ENCODE assay signal across 8 cellular contexts in the genomic region with DNA sequence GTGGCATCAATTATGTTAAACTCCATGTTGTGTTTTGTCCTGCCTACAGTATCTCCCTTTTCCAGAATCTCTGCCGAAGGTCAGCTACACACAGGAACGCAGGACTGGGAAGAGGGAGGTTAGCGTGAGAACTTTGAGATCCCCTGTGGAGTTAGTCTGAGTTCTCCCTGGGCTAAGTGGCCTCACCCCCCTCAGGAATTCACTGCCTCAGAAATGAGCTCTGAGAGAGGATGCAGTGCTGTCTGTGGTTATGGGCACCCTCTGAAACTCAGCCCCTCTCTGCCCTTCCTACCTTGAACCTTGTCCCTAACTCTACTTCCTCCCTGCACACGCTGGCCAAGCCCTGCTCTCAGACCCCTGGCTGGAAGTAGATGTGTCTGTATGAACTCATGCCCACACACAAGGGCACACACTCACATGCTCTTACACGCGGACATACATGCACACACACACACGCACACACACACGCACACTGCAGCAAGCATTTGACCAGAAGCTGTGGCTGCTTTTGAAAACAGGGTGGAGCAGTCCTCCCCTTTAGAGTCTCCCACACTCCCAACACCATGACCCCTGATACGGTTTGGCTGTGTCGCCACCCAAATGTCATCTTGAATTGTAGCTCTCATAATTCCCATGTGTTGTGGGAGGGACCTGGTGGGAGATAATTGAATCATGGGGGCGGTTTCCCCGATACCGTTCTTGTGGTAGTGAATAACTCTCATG. TPM values are rescaled to one million over a fixed set of nuclear protein-coding genes. Genes with fewer than 3 reads are reported as not detected.
DNase-seq lines count a peak whose midpoint lies in the region; ATAC-seq lines count a peak whose summit lies in the region.

No MANE protein-coding gene starts in this region.

- peaks cover 31% of the 10 kb centered on the region for H3K27me3 Mint-ChIP-seq in activated T-cell treated with anti-CD3 and anti-CD28 coated beads, Interleukin-2, amount 50 U/mL, for 24 hours
- peaks cover 41% of the 10 kb centered on the region for H3K27me3 Mint-ChIP-seq in activated T-cell treated with anti-CD3 and anti-CD28 coated beads, Interleukin-2, amount 50 U/mL, for 72 hours (ENCODE audit: low read depth)

- peak overlapping the region; percentile 64 for H3K9ac ChIP-seq in SK-N-MC (ENCODE audit: insufficient read length)

- H3K9me3 ChIP-seq in SK-N-MC (ENCODE audit: low read depth, low read length): no peaks in the 10 kb centered on the region

- peak overlapping the region; percentile 88 for H3K27ac ChIP-seq in SK-N-MC

- no peaks in the 10 kb centered on the region for H3K36me3 ChIP-seq in SK-N-MC (ENCODE audit: insufficient read depth, low read length)

- no peaks in the 10 kb centered on the region for H3K9me3 Mint-ChIP-seq in activated T-cell treated with anti-CD3 and anti-CD28 coated beads, Interleukin-2, amount 50 U/mL, for 24 hours
- H3K9me3 Mint-ChIP-seq in activated T-cell treated with anti-CD3 and anti-CD28 coated beads, Interleukin-2, amount 50 U/mL, for 72 hours: no peaks in the 10 kb centered on the region

- H3K4me3 ChIP-seq in SK-N-MC: peak overlapping the region; percentile 62

- no peak overlapping the region for H3K4me3 Mint-ChIP-seq in activated T-cell treated with anti-CD3 and anti-CD28 coated beads, Interleukin-2, amount 50 U/mL, for 24 hours
- H3K4me3 Mint-ChIP-seq in activated T-cell treated with anti-CD3 and anti-CD28 coated beads, Interleukin-2, amount 50 U/mL, for 72 hours: no peak overlapping the region

- DNase-seq in activated T-cell treated with anti-CD3 and anti-CD28 coated beads, Interleukin-2, amount 50 U/mL, for 24 hours: peak; percentile 13
- no peak for DNase-seq in activated T-cell treated with anti-CD3 and anti-CD28 coated beads, Interleukin-2, amount 50 U/mL, for 72 hours
- DNase-seq in SK-N-MC (ENCODE audit: low read depth, low spot score) (peak; percentile 44), glomerular visceral epithelial cell (ENCODE audit: extremely low spot score) (peak; percentile 26), smooth muscle cell of the brain vasculature (ENCODE audit: low read depth, low spot score) (peak; percentile 65), activated gamma-delta T cell (lab: John Stamatoyannopoulos, UW) (no peak), NCI-H345 (lab: John Stamatoyannopoulos, UW) (no peak)

- no peaks in the 10 kb centered on the region for H3K36me3 Mint-ChIP-seq in activated T-cell treated with anti-CD3 and anti-CD28 coated beads, Interleukin-2, amount 50 U/mL, for 24 hours (ENCODE audit: low read depth)
- H3K36me3 Mint-ChIP-seq in activated T-cell treated with anti-CD3 and anti-CD28 coated beads, Interleukin-2, amount 50 U/mL, for 72 hours (ENCODE audit: insufficient read depth in 2 of 2): no peaks in the 10 kb centered on the region

- ATAC-seq in activated T-cell treated with anti-CD3 and anti-CD28 coated beads, Interleukin-2, amount 50 U/mL, for 72 hours (replicated peaks in 1 of 2): no peak
- ATAC-seq in HG03108 (IDR thresholded peaks at IDR 0.05; ENCODE audit: unreplicated experiment): no peak

- H3K4me1 Mint-ChIP-seq in activated T-cell treated with anti-CD3 and anti-CD28 coated beads, Interleukin-2, amount 50 U/mL, for 24 hours (ENCODE audit: low read depth): peaks cover 11% of the 10 kb centered on the region
- H3K4me1 Mint-ChIP-seq in activated T-cell treated with anti-CD3 and anti-CD28 coated beads, Interleukin-2, amount 50 U/mL, for 72 hours (ENCODE audit: low read depth): peaks cover 22% of the 10 kb centered on the region

- H3K27ac Mint-ChIP-seq in activated T-cell treated with anti-CD3 and anti-CD28 coated beads, Interleukin-2, amount 50 U/mL, for 24 hours: no peak overlapping the region
- H3K27ac Mint-ChIP-seq in activated T-cell treated with anti-CD3 and anti-CD28 coated beads, Interleukin-2, amount 50 U/mL, for 72 hours: no peak overlapping the region

RNA-seq across cellular contexts. Expression of a gene that starts 5.3 kb away (rescaled TPM):
- total RNA-seq in activated T-cell treated with anti-CD3 and anti-CD28 coated beads, Interleukin-2, amount 50 U/mL, for 72 hours: 1 to 10 TPM; 5.6 to 6.6 TPM

Comparison
In these comparisons a context has a peak if more than half of its experiments do, and no peak if none do; other contexts are left out.
1. DNase-seq: peak in activated T-cell treated with anti-CD3 and anti-CD28 coated beads, Interleukin-2, amount 50 U/mL, for 24 hours (single experiment), SK-N-MC (single experiment), glomerular visceral epithelial cell (single experiment) and smooth muscle cell of the brain vasculature (single experiment); none in activated T-cell treated with anti-CD3 and anti-CD28 coated beads, Interleukin-2, amount 50 U/mL, for 72 hours (0 of 2), activated gamma-delta T cell (single experiment) and NCI-H345 (single experiment).